21 cellular contexts compared by ENCODE assay signal in genomic region chr18:24677011-24677410, GRCh38.
DNase-seq lines count a peak whose midpoint lies in the region; ATAC-seq and TF ChIP-seq lines count a peak whose summit lies in the region.
"Had no signal": no experiment of that assay in that cellular context is flagged by ENCODE, and none has a peak within 500 bp of the region (broad histone marks: within the 10 kb centered on the region; RNA-seq: fewer than 3 reads in every experiment).

No MANE protein-coding gene starts in this region.

- peak; percentile 87 for DNase-seq in AG20443 (ENCODE audit: low spot score)
- peak; percentile 28 for DNase-seq in GM04504 (ENCODE audit: low read depth)
- peak; percentile 21 for DNase-seq in RKO (ENCODE audit: low spot score)
- DNase-seq in fibroblast of the aortic adventitia (ENCODE audit: low read depth), result peak; percentile 32
- DNase-seq in NCI-H526 treated with DMSO at 0.1 percent for 48 hours (lab: John Stamatoyannopoulos, UW), result no peak
- DNase-seq in prostate gland (ENCODE audit: low spot score), result no peak
- DNase-seq in DMS53 treated with DMSO at 0.1 percent for 48 hours (lab: John Stamatoyannopoulos, UW; ENCODE audit: unreplicated experiment), result no peak
- no peak for DNase-seq in activated naive CD8-positive, alpha-beta T cell treated with anti-CD3 and anti-CD28 coated beads, Interleukin-2, amount 50 U/mL, for 24 hours
- DNase-seq: CD8-positive, alpha-beta T cell; DMS79 treated with DMSO at 0.1 percent for 48 hours; GDM1; MV-4-11; NCI-H1417; NCI-H187 treated with DMSO at 0.1 percent for 48 hours; NCI-H2171; NCI-H446 treated with DMSO at 0.1 percent for 48 hours; NCI-H82; PC-9 had no signal

- no peak for TF ChIP-seq CTCF in fibroblast of the aortic adventitia (IDR thresholded peaks at IDR 0.05; ENCODE audit: insufficient read depth, low read length)
- no peak for TF ChIP-seq CTCF in prostate gland (IDR thresholded peaks at IDR 0.05)

- peaks cover 5% of the 10 kb centered on the region for H3K9me3 Mint-ChIP-seq in activated naive CD8-positive, alpha-beta T cell treated with anti-CD3 and anti-CD28 coated beads, Interleukin-2, amount 50 U/mL, for 24 hours
- H3K9me3 Mint-ChIP-seq: CD8-positive, alpha-beta T cell had no signal

- 87% methylated on average over 1 of the region's 1 CpG for WGBS in prostate gland

- TF ChIP-seq POLR2A in prostate gland (IDR thresholded peaks at IDR 0.05), result no peak

- intact Hi-C loops in prostate gland (cut with DNase I), result no loop called here

- H3K4me1 Mint-ChIP-seq in activated naive CD8-positive, alpha-beta T cell treated with anti-CD3 and anti-CD28 coated beads, Interleukin-2, amount 50 U/mL, for 24 hours, result peaks cover 8% of the 10 kb centered on the region

- H3K4me1 ChIP-seq in prostate gland (replicated peaks), result no peaks in the 10 kb centered on the region
- H3K4me1 ChIP-seq: BLaER1 had no signal

- H3K9me3 ChIP-seq in prostate gland, result no peaks in the 10 kb centered on the region
- H3K9me3 ChIP-seq: BLaER1 had no signal

- H3K36me3 Mint-ChIP-seq in activated naive CD8-positive, alpha-beta T cell treated with anti-CD3 and anti-CD28 coated beads, Interleukin-2, amount 50 U/mL, for 24 hours (ENCODE audit: low read depth), result no peaks in the 10 kb centered on the region
- H3K36me3 Mint-ChIP-seq: CD8-positive, alpha-beta T cell had no signal

- no peak overlapping the region for H3K27ac Mint-ChIP-seq in activated naive CD8-positive, alpha-beta T cell treated with anti-CD3 and anti-CD28 coated beads, Interleukin-2, amount 50 U/mL, for 24 hours
- H3K27ac Mint-ChIP-seq: CD8-positive, alpha-beta T cell had no signal

- no peak overlapping the region for H3K27ac ChIP-seq in prostate gland
- H3K27ac ChIP-seq: BLaER1, PC-9, SK-N-MC had no signal

- no peak overlapping the region for H3K4me3 ChIP-seq in fibroblast of the aortic adventitia (ENCODE audit: low read depth, low read length)
- H3K4me3 ChIP-seq in prostate gland, result no peak overlapping the region
- H3K4me3 ChIP-seq: BLaER1, PC-9, SK-N-MC had no signal

- ATAC-seq in activated naive CD8-positive, alpha-beta T cell treated with anti-CD3 and anti-CD28 coated beads, Interleukin-2, amount 50 U/mL, for 24 hours, result no peak
- ATAC-seq: CD8-positive, alpha-beta T cell; Right ventricle myocardium inferior had no signal

- no peaks in the 10 kb centered on the region for H3K27me3 ChIP-seq in prostate gland (replicated peaks; ENCODE audit: insufficient read depth)
- H3K27me3 ChIP-seq: BLaER1 had no signal

- H3K4me3 Mint-ChIP-seq in activated naive CD8-positive, alpha-beta T cell treated with anti-CD3 and anti-CD28 coated beads, Interleukin-2, amount 50 U/mL, for 24 hours, result no peak overlapping the region
- H3K4me3 Mint-ChIP-seq: CD8-positive, alpha-beta T cell had no signal

- peaks cover 5% of the 10 kb centered on the region for H3K27me3 Mint-ChIP-seq in activated naive CD8-positive, alpha-beta T cell treated with anti-CD3 and anti-CD28 coated beads, Interleukin-2, amount 50 U/mL, for 24 hours

- H3K36me3 ChIP-seq in prostate gland, result no peaks in the 10 kb centered on the region
- H3K36me3 ChIP-seq: BLaER1 had no signal

Comparison
In these comparisons a context has a peak if more than half of its experiments do, and no peak if none do; other contexts are left out.
1. DNase-seq: peak in AG20443 (single experiment), GM04504 (single experiment), RKO (single experiment) and fibroblast of the aortic adventitia (single experiment); none in NCI-H526 treated with DMSO at 0.1 percent for 48 hours (single experiment), prostate gland (single experiment), DMS53 treated with DMSO at 0.1 percent for 48 hours (single experiment) and activated naive CD8-positive, alpha-beta T cell treated with anti-CD3 and anti-CD28 coated beads, Interleukin-2, amount 50 U/mL, for 24 hours (single experiment).